Comparison of ENCODE assay signal across 35 cellular contexts in the genomic region with DNA sequence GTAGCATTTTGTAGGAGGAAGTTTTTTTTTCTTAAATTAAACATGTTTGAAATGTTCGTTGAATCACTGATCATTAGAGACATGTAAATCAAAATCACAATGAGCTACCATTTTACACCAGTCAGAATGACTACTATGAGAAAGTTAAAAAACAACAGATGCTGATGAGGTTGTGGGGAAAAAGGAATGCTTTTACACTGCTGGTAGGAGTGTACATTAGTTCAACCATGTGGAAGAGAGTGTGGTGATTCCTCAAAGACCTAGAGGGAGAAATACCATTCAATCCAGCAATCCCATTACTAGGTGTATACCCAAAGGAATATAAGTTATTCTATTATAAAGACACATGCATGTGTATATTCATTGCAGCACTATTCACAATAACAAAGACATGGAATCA.
"Had no signal": no experiment of that assay in that cellular context is flagged by ENCODE, and none has a peak within 500 bp of the region (broad histone marks: within the 10 kb centered on the region; RNA-seq: fewer than 3 reads in every experiment).

No MANE protein-coding gene starts in this region.

- H3K4me3 ChIP-seq: adrenal gland, ascending aorta, body of pancreas, breast epithelium, cardiac muscle cell had no signal

- H3K9me3 ChIP-seq: adrenal gland, ascending aorta, body of pancreas, breast epithelium had no signal

- H3K27ac ChIP-seq: ascending aorta, body of pancreas, brain microvascular endothelial cell, cardiac muscle cell had no signal

- ATAC-seq: activated naive CD4-positive, alpha-beta T cell treated with anti-CD3 and anti-CD28 coated beads, Interleukin-2, amount 50 U/mL, for 72 hours; activated naive CD8-positive, alpha-beta T cell treated with anti-CD3 and anti-CD28 coated beads, Interleukin-2, amount 50 U/mL, for 24 hours; activated T-cell treated with anti-CD3 and anti-CD28 coated beads, Interleukin-2, amount 50 U/mL, for 4 hours; activated T-cell treated with anti-CD3 and anti-CD28 coated beads, Interleukin-2, amount 50 U/mL, for 72 hours; activated T-helper 17 cell treated with anti-CD3 and anti-CD28 coated beads, Interleukin-2, amount 50 U/mL, for 72 hours; body of pancreas had no signal

- DNase-seq: activated effector memory CD4-positive, alpha-beta T cell treated with anti-CD3 and anti-CD28 coated beads, Interleukin-2, amount 50 U/mL, for 16 hours; activated effector memory CD4-positive, alpha-beta T cell treated with Interleukin-2 at 50 U/mL for 16 hours; activated gamma-delta T cell; activated gamma-delta T cell treated with Interleukin-2 at 50 U/mL for 16 hours; activated naive CD4-positive, alpha-beta T cell; activated naive CD4-positive, alpha-beta T cell treated with anti-CD3 and anti-CD28 coated beads for 36 hours; activated naive CD4-positive, alpha-beta T cell treated with anti-CD3 and anti-CD28 coated beads, Interleukin-2, amount 10 ng/mL, durations not matched to agents 7 days and 5 days; activated naive CD4-positive, alpha-beta T cell treated with anti-CD3 and anti-CD28 coated beads, Interleukin-2, amount 50 U/mL, for 16 hours; activated naive CD4-positive, alpha-beta T cell treated with Interleukin-2 at 50 U/mL for 16 hours; activated naive CD8-positive, alpha-beta T cell treated with anti-CD3 and anti-CD28 coated beads for 36 hours; activated naive CD8-positive, alpha-beta T cell treated with anti-CD3 and anti-CD28 coated beads, Interleukin-2, amount 10 ng/mL, durations not matched to agents 7 days and 5 days; activated naive CD8-positive, alpha-beta T cell treated with anti-CD3 and anti-CD28 coated beads, Interleukin-2, amount 50 U/mL, for 24 hours; activated T-cell treated with anti-CD3 and anti-CD28 coated beads for 4 hours; activated T-cell treated with anti-CD3 and anti-CD28 coated beads, Interleukin-2, amount 50 U/mL, for 1 hour; activated T-cell treated with anti-CD3 and anti-CD28 coated beads, Interleukin-2, amount 50 U/mL, for 24 hours; activated T-cell treated with anti-CD3 and anti-CD28 coated beads, Interleukin-2, amount 50 U/mL, for 4 hours; activated T-cell treated with anti-CD3 and anti-CD28 coated beads, Interleukin-2, amount 50 U/mL, for 48 hours; activated T-cell treated with anti-CD3 and anti-CD28 coated beads, Interleukin-2, amount 50 U/mL, for 72 hours; amniotic stem cell; amygdala; anterior cingulate cortex; aorta; body of pancreas; brain microvascular endothelial cell; caudate nucleus; central memory CD4-positive, alpha-beta T cell; cerebellar nuclear complex had no signal

- H3K27me3 ChIP-seq: adrenal gland, ascending aorta, body of pancreas, brain microvascular endothelial cell, breast epithelium, cardiac muscle cell had no signal

- FAIRE-seq: astrocyte, bronchial epithelial cell had no signal

- H3K4me1 ChIP-seq: adrenal gland, ascending aorta, body of pancreas, breast epithelium had no signal

- H3K36me3 ChIP-seq: adrenal gland, ascending aorta, brain microvascular endothelial cell, breast epithelium, cardiac muscle cell had no signal
